ENCODE assay signal across 22 cellular contexts in the genomic region with DNA sequence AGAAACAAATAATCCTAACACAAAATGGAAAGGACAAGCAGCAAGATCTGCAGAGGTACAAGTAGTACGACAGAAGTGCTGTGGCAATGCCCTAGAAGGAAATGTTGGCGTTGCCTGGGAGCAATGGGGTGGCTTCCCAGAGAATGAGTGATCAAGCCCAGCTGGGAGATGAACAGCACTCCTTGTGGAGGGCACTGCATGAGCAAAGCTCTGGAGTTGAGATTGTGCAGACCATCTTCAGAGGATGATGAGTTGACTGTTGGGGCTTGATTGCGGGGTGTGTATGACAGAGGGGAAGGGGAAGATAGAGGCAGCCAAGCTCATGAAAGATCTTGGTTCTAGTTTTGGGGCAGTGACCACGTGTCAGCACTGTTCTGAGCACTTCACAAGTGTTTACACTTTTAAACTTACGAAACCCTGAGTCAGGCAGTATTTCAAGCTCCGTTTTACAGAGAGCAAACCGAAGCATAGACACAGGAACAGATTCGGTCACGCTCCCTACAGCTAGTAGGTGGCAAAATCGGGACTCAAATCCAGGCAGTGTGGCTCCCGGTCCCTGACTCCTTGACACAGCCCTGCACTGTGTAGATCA.
"Had no signal": no experiment of that assay in that cellular context is flagged by ENCODE, and none has a peak within 500 bp of the region (broad histone marks: within the 10 kb centered on the region; RNA-seq: fewer than 3 reads in every experiment).

No MANE protein-coding gene starts in this region.

- H3K4me1 Mint-ChIP-seq: activated CD4-positive, alpha-beta T cell treated with anti-CD3 and anti-CD28 coated beads, Interleukin-2, amount 10 ng/mL, durations not matched to agents 7 days and 5 days; activated naive CD4-positive, alpha-beta T cell treated with anti-CD3 and anti-CD28 coated beads, Interleukin-2, amount 10 ng/mL, durations not matched to agents 7 days and 5 days; activated naive CD8-positive, alpha-beta T cell treated with anti-CD3 and anti-CD28 coated beads, Interleukin-2, amount 50 U/mL, for 24 hours; brain; stimulated activated naive B cell treated with anti-CD40 and anti-IgM and Interleukin-4, amounts not matched to agents 10 μg/mL and 1 μg/mL and 100 μg/mL, for 72 hours had no signal

- H3K27me3 Mint-ChIP-seq: activated CD4-positive, alpha-beta T cell treated with anti-CD3 and anti-CD28 coated beads, Interleukin-2, amount 10 ng/mL, durations not matched to agents 7 days and 5 days; activated naive CD4-positive, alpha-beta T cell treated with anti-CD3 and anti-CD28 coated beads, Interleukin-2, amount 10 ng/mL, durations not matched to agents 7 days and 5 days had no signal

- H3K36me3 ChIP-seq: left ventricle myocardium inferior, spleen, thoracic aorta had no signal

- H3K4me1 ChIP-seq: left ventricle myocardium inferior, spleen had no signal

- ATAC-seq: activated naive CD8-positive, alpha-beta T cell treated with anti-CD3 and anti-CD28 coated beads, Interleukin-2, amount 50 U/mL, for 24 hours; activated T-cell treated with anti-CD3 and anti-CD28 coated beads, Interleukin-2, amount 50 U/mL, for 4 hours; stimulated activated naive B cell treated with anti-CD40 and anti-IgM and Interleukin-4, amounts not matched to agents 10 μg/mL and 1 μg/mL and 100 μg/mL, for 72 hours had no signal

- H3K9me3 ChIP-seq: thoracic aorta had no signal

- H3K4me3 Mint-ChIP-seq: activated CD4-positive, alpha-beta T cell treated with anti-CD3 and anti-CD28 coated beads, Interleukin-2, amount 10 ng/mL, durations not matched to agents 7 days and 5 days; activated naive CD4-positive, alpha-beta T cell treated with anti-CD3 and anti-CD28 coated beads, Interleukin-2, amount 10 ng/mL, durations not matched to agents 7 days and 5 days; activated naive CD8-positive, alpha-beta T cell treated with anti-CD3 and anti-CD28 coated beads, Interleukin-2, amount 50 U/mL, for 24 hours; activated T-cell treated with anti-CD3 and anti-CD28 coated beads, Interleukin-2, amount 50 U/mL, for 4 hours; brain; stimulated activated naive B cell treated with anti-CD40 and anti-IgM and Interleukin-4, amounts not matched to agents 10 μg/mL and 1 μg/mL and 100 μg/mL, for 72 hours had no signal

- DNase-seq: activated CD4-positive, alpha-beta T cell treated with anti-CD3 and anti-CD28 coated beads, Interleukin-2, amount 10 ng/mL, durations not matched to agents 7 days and 5 days; activated CD8-positive, alpha-beta memory T cell treated with anti-CD3 and anti-CD28 coated beads, Interleukin-2, amount 50 U/mL, for 4 hours; activated effector memory CD4-positive, alpha-beta T cell treated with Interleukin-2 at 50 U/mL for 16 hours; activated naive CD4-positive, alpha-beta T cell treated with anti-CD3 and anti-CD28 coated beads, Interleukin-2, amount 10 ng/mL, durations not matched to agents 7 days and 5 days; activated naive CD8-positive, alpha-beta T cell treated with anti-CD3 and anti-CD28 coated beads, Interleukin-2, amount 50 U/mL, for 24 hours; activated T-cell treated with anti-CD3 and anti-CD28 coated beads, Interleukin-2, amount 50 U/mL, for 4 hours; anterior cingulate cortex; caudate nucleus; dorsolateral prefrontal cortex; foreskin fibroblast; glutamatergic neuron; hypothalamus; kidney; left ventricle myocardium inferior; retina; spleen; stimulated activated CD4-positive, alpha-beta T cell treated with anti-CD3 and anti-CD28 coated beads, Interleukin-4, amount 100 ng/mL, for 4 hours; stimulated activated naive B cell treated with anti-CD40 and anti-IgM and Interleukin-4, amounts not matched to agents 10 μg/mL and 1 μg/mL and 100 μg/mL, for 72 hours; T-helper 9 cell had no signal

- H3K4me3 ChIP-seq: dorsolateral prefrontal cortex, left ventricle myocardium inferior, spleen, thoracic aorta had no signal

- H3K36me3 Mint-ChIP-seq: activated naive CD4-positive, alpha-beta T cell treated with anti-CD3 and anti-CD28 coated beads, Interleukin-2, amount 10 ng/mL, durations not matched to agents 7 days and 5 days; brain; stimulated activated naive B cell treated with anti-CD40 and anti-IgM and Interleukin-4, amounts not matched to agents 10 μg/mL and 1 μg/mL and 100 μg/mL, for 72 hours had no signal

- H3K27ac ChIP-seq: dorsolateral prefrontal cortex, epithelial cell of prostate, left ventricle myocardium inferior, spleen, thoracic aorta had no signal

- H3K27ac Mint-ChIP-seq: activated CD4-positive, alpha-beta T cell treated with anti-CD3 and anti-CD28 coated beads, Interleukin-2, amount 10 ng/mL, durations not matched to agents 7 days and 5 days; activated naive CD4-positive, alpha-beta T cell treated with anti-CD3 and anti-CD28 coated beads, Interleukin-2, amount 10 ng/mL, durations not matched to agents 7 days and 5 days; activated naive CD8-positive, alpha-beta T cell treated with anti-CD3 and anti-CD28 coated beads, Interleukin-2, amount 50 U/mL, for 24 hours; brain; stimulated activated naive B cell treated with anti-CD40 and anti-IgM and Interleukin-4, amounts not matched to agents 10 μg/mL and 1 μg/mL and 100 μg/mL, for 72 hours had no signal
